ENCODE assay signal across 9 cellular contexts in genomic region chr2:7118606-7119503, GRCh38.
DNase-seq lines count a peak whose midpoint lies in the region; ATAC-seq, FAIRE-seq and TF ChIP-seq lines count a peak whose summit lies in the region.
"Had no signal": no experiment of that assay in that cellular context is flagged by ENCODE, and none has a peak within 500 bp of the region (broad histone marks: within the 10 kb centered on the region; RNA-seq: fewer than 3 reads in every experiment).

No MANE protein-coding gene starts in this region.

- POLR2A ChIA-PET in A673 (lab: Charles Lee; ENCODE audit: low non-redundant PET): no interaction called here

- H3K27ac ChIP-seq in A673 (ENCODE audit: low read depth, low read length, poor library complexity, severe bottlenecking) (peak overlapping the region; percentile 72), endodermal cell (ENCODE audit: low read depth, low read length) (no peak overlapping the region), pancreas (no peak overlapping the region)

- H3K36me3 ChIP-seq in A673 (ENCODE audit: insufficient read depth, low read length, poor library complexity, severe bottlenecking): no peaks in the 10 kb centered on the region
- H3K36me3 ChIP-seq in endodermal cell (ENCODE audit: control insufficient read depth, insufficient read depth, low read length): no peaks in the 10 kb centered on the region
- H3K36me3 ChIP-seq in pancreas: no peaks in the 10 kb centered on the region
- H3K36me3 ChIP-seq: HAP-1 had no signal

- H3K27ac Mint-ChIP-seq in endodermal cell: no peak overlapping the region

- H3K27me3 Mint-ChIP-seq in endodermal cell (ENCODE audit: insufficient read depth): peaks cover 3% of the 10 kb centered on the region

- BruUV-seq in A673 (replicated peaks; lab: Mats Ljungman, UMichigan): no TSS peak

- H3K9ac ChIP-seq in endodermal cell (ENCODE audit: extremely low read depth, low read length, poor library complexity, severe bottlenecking): no peak overlapping the region

- peak; percentile 83 for DNase-seq in A673 (ENCODE audit: low spot score)
- peak; percentile 50 for DNase-seq in NOMO-1 treated with DMSO at 0.1 percent for 48 hours (lab: John Stamatoyannopoulos, UW; ENCODE audit: unreplicated experiment)
- peak; percentile 77 for DNase-seq in endodermal cell
- no peak for DNase-seq in pancreas
- no peak for DNase-seq in GOT3 (lab: John Stamatoyannopoulos, UW)
- no peak for DNase-seq in kidney glomerular epithelial cell (lab: John Stamatoyannopoulos, UW)

- no peaks in the 10 kb centered on the region for H3K27me3 ChIP-seq in A673 (replicated peaks; ENCODE audit: insufficient read depth, low read depth, low read length, poor library complexity)
- no peaks in the 10 kb centered on the region for H3K27me3 ChIP-seq in endodermal cell (ENCODE audit: control insufficient read depth, insufficient read depth, low read length, poor library complexity, severe bottlenecking)
- no peaks in the 10 kb centered on the region for H3K27me3 ChIP-seq in pancreas

- H3K4me1 ChIP-seq in A673 (ENCODE audit: insufficient read depth, low read length, poor library complexity, severe bottlenecking) (peaks cover 19% of the 10 kb centered on the region), endodermal cell (ENCODE audit: control insufficient read depth, insufficient read depth, low read length) (no peaks in the 10 kb centered on the region), pancreas (no peaks in the 10 kb centered on the region)
- H3K4me1 ChIP-seq: HAP-1 had no signal

- intact Hi-C loops in A673 (cut with micrococcal nuclease; ENCODE audit: unreplicated experiment) (loop anchor here (2.0 to 10.0 kb wide), 4 partner anchors 74 to 1563 kb away; partner anchors contain the start of gene ID2), pancreas (cut with DNase I) (no loop called here)

- TF ChIP-seq CTCF in A673 (conservative IDR thresholded peaks at IDR 0.05; ENCODE audit: low read depth, low read length) (peak; percentile 84), GM12872 (IDR thresholded peaks at IDR 0.05; ENCODE audit: insufficient read depth, low read depth, low read length) (peak; percentile 39; the same call in 2 of the 3 replicates), endodermal cell (conservative IDR thresholded peaks at IDR 0.05) (peak; percentile 89), pancreas (IDR thresholded peaks at IDR 0.05) (peak in 2 of 4 donors; percentile 10)

- H3K9me3 ChIP-seq in A673 (ENCODE audit: low read depth, low read length, poor library complexity, severe bottlenecking) (peaks cover 5% of the 10 kb centered on the region), endodermal cell (ENCODE audit: control insufficient read depth, low read length) (peaks cover 4% of the 10 kb centered on the region), pancreas (no peaks in the 10 kb centered on the region)
- H3K9me3 ChIP-seq: HAP-1 had no signal

- ATAC-seq in pancreas: peak in 3 of 4 donors; percentile 54 to 70 (median 60)
- no peak for ATAC-seq in HG03565 (IDR thresholded peaks at IDR 0.05; ENCODE audit: unreplicated experiment)

- CTCF ChIA-PET in A673 (lab: Charles Lee): interaction anchor here (0.7 kb wide), 1 partner anchor 71 kb away, joined by 3 read pairs; no protein-coding TSS in a partner anchor

- H3K4me3 Mint-ChIP-seq in endodermal cell: no peak overlapping the region

- H3K4me3 ChIP-seq in A673 (ENCODE audit: low read depth, low read length, poor library complexity, severe bottlenecking): no peak overlapping the region
- no peak overlapping the region for H3K4me3 ChIP-seq in endodermal cell (ENCODE audit: low read length)
- no peak overlapping the region for H3K4me3 ChIP-seq in pancreas
- H3K4me3 ChIP-seq: HAP-1 had no signal

- no peaks in the 10 kb centered on the region for H3K36me3 Mint-ChIP-seq in endodermal cell (ENCODE audit: low read depth)

- peaks cover 3% of the 10 kb centered on the region for H3K9me3 Mint-ChIP-seq in endodermal cell

- no peaks in the 10 kb centered on the region for H3K4me1 Mint-ChIP-seq in endodermal cell

- peak; percentile 29 for FAIRE-seq in pancreas (lab: Jason Lieb, UNC)

- WGBS in endodermal cell (ENCODE audit: insufficient coverage in 1 of 2, insufficient read length in 1 of 2), 2 experiments: 63 to 72% methylated on average over 9 of the region's 9 CpGs
- 71 to 72% methylated on average over 9 of the region's 9 CpGs for WGBS in pancreas, 2 donors

Comparison
In these comparisons a context has a peak if more than half of its experiments do, and no peak if none do; other contexts are left out.
1. DNase-seq: peak in A673 (single experiment), NOMO-1 treated with DMSO at 0.1 percent for 48 hours (single experiment) and endodermal cell (single experiment); none in pancreas (0 of 6), GOT3 (single experiment) and kidney glomerular epithelial cell (single experiment).